In the genomic region with DNA sequence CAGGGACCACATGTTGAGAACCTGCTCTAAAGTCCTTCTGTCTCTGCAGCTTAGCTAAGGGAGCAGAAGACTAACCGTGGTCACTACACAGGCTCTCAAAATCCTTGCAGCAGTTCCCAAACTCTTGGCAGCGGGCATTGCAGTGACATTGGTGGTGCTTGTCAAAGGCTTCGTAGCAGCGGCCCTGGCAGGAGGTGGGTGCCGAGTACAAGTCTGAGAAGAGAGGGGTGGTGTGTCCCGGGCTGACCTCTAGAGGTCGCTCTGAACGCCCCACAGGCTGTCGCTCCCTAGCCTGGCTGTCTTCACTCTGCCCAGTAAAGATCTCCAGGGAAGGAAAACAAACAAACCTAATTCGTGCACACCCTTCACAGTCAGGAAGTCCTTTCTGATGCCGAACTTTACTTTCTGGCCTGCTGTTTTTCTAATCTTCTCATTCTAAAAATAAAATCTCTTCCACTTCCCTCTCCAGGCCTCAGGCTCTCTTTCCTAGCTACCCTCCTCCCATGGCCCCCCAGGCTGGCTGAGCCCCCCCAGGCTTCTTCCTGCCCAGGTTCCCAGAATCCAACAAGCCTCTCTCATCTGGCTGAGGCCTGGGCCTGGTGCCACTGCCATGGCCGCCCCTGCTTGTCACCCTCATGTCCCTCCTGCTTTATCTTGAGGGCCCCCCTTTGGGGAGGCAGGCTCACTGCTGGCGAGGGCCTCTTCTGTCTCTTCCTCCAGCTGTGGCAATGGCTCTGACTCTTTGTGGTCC, we compare ENCODE assay signal across 8 cellular contexts.
DNase-seq lines count a peak whose midpoint lies in the region; TF ChIP-seq lines count a peak whose summit lies in the region.

No MANE protein-coding gene starts in this region.

- TF ChIP-seq CTCF in AG04449 (IDR thresholded peaks at IDR 0.05; ENCODE audit: insufficient read depth, low read length, missing control alignments): peak; percentile 92
- TF ChIP-seq CTCF in GM20000 (IDR thresholded peaks at IDR 0.05; ENCODE audit: extremely low read depth, missing control alignments): peak; percentile 37
- TF ChIP-seq CTCF in coronary artery (IDR thresholded peaks at IDR 0.05): peak; percentile 79

- H3K4me3 ChIP-seq in AG04449 (ENCODE audit: low read depth, low read length) (no peak overlapping the region), coronary artery (peak overlapping the region; percentile 18)

- DNase-seq in AG04449 (ENCODE audit: low read depth, low spot score) (no peak), GM20000 (ENCODE audit: low spot score) (peak; percentile 60), NCI-H2029 treated with DMSO at 0.1 percent for 48 hours (lab: John Stamatoyannopoulos, UW) (peak; percentile 23), coronary artery (ENCODE audit: low spot score) (peak; percentile 94), kidney tubule cell (ENCODE audit: low spot score) (peak; percentile 68), DMS79 (lab: John Stamatoyannopoulos, UW) (no peak)
- DNase-seq in activated CD4-positive, alpha-beta T cell treated with anti-CD3 and anti-CD28 coated beads for 1 hour: peak; percentile 27
- peak; percentile 58 for DNase-seq in stimulated activated CD4-positive, alpha-beta T cell treated with anti-CD3 and anti-CD28 coated beads, Interleukin-15, amount 100 ng/mL, for 24 hours

- CTCF ChIA-PET in AG04449 (lab: Yijun Ruan, JAX): interaction anchor here (1.3 to 36.9 kb wide), 16 partner anchors 12 to 304 kb away, joined by 3 to 1419 read pairs (median 19); a partner anchor contains a TSS

- POLR2A ChIA-PET in AG04449 (lab: Yijun Ruan, JAX): no interaction called here

- peak overlapping the region; percentile 85 to 88 for H3K27ac ChIP-seq in coronary artery

Comparison
In these comparisons a context has a peak if more than half of its experiments do, and no peak if none do; other contexts are left out.
1. DNase-seq: peak in GM20000 (single experiment), NCI-H2029 treated with DMSO at 0.1 percent for 48 hours (single experiment), activated CD4-positive, alpha-beta T cell treated with anti-CD3 and anti-CD28 coated beads for 1 hour (single experiment), coronary artery (single experiment), kidney tubule cell (single experiment) and stimulated activated CD4-positive, alpha-beta T cell treated with anti-CD3 and anti-CD28 coated beads, Interleukin-15, amount 100 ng/mL, for 24 hours (single experiment); none in AG04449 (single experiment) and DMS79 (single experiment).
2. CTCF ChIP-seq: peak in every context shown above with its lines; median percentile 92 in AG04449; 79 in coronary artery; 37 in GM20000.